Comparison of ENCODE assay signal across 8 cellular contexts in the genomic region with DNA sequence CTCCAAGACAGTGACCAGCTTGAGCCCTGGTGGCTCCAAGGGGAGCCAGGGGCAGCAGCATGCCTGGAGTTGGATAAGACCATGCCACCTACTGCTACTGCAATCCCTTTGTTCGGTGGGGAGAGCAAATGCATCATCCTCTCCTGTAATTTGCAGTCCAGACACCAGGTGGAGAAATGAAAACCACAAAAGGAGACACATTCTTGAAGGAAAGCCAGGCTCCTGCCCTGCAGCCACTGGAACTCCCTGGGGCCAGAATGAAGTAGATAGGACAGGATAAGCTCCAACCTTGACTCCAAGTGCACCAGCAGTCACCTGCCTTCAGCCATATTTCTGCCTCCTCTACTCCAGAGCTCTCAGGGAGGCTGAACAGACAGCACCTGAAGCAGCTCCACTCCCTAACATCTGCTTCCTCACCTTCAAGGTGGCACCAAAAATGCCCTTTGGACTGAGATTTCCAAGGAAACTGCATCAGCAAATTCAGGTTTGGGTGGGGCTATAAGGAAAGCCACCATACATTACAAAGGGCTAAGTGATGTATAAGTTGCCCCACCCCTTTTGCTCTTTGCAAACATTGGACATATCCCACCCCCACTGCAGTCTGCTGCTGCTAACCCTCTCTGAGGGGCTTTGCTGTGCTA.
DNase-seq lines count a peak whose midpoint lies in the region; ATAC-seq lines count a peak whose summit lies in the region.

No MANE protein-coding gene starts in this region.

- H3K4me1 ChIP-seq in HAP-1, result peaks cover 3% of the 10 kb centered on the region; the same call in 1 of the 2 replicates

- H3K27me3 Mint-ChIP-seq in immature natural killer cell (ENCODE audit: low read depth in 3 of 3), result peaks cover 0 to 3% (median 2%) of the 10 kb centered on the region in 3 donors

- H3K27me3 ChIP-seq in HAP-1 (ENCODE audit: low read depth), result 0 out of 2 replicates have a peak, but pooled peaks cover 2% of the 10 kb centered on the region

- H3K36me3 Mint-ChIP-seq in immature natural killer cell, result no peaks in the 10 kb centered on the region

- no peaks in the 10 kb centered on the region for H3K9me3 Mint-ChIP-seq in immature natural killer cell

- in situ Hi-C loops in HAP-1 (cut with MboI; ENCODE audit: low sequenced_read_pairs), result no loop called here

- H3K27ac Mint-ChIP-seq in immature natural killer cell, result peak overlapping the region in 2 of 6 donors; percentile 24 to 26

- peak; percentile 67 for DNase-seq in D341Med (ENCODE audit: low spot score)
- peak; percentile 63 to 75 for DNase-seq in HAP-1 (ENCODE audit: low spot score in 2 of 2)
- peak; percentile 29 for DNase-seq in RPMI7951 (ENCODE audit: low read depth)
- peak; percentile 4 for DNase-seq in activated naive CD8-positive, alpha-beta T cell treated with anti-CD3 and anti-CD28 coated beads, Interleukin-2, amount 50 U/mL, for 16 hours (ENCODE audit: low read depth, low spot score)
- peak; percentile 47 to 60 (median 55) for DNase-seq in immature natural killer cell
- peak in 2 of 3 experiments; percentile 2 to 22 for DNase-seq in stimulated activated CD4-positive, alpha-beta T cell treated with anti-CD3 and anti-CD28 coated beads, TNF-alpha, amount 100 ng/mL, for 4 hours (ENCODE audit: low read depth in 3 of 3)
- DNase-seq in putamen (ENCODE audit: low spot score), result no peak

- no peak for ATAC-seq in HG03439 (IDR thresholded peaks at IDR 0.05; ENCODE audit: unreplicated experiment)

- peaks cover 33 to 42% of the 10 kb centered on the region in 2 donors for H3K4me1 Mint-ChIP-seq in immature natural killer cell

- H3K4me3 ChIP-seq in HAP-1, result no peak overlapping the region

- peak overlapping the region in 1 of 5 donors; percentile 7 for H3K4me3 Mint-ChIP-seq in immature natural killer cell

- H3K9me3 ChIP-seq in HAP-1, result no peaks in the 10 kb centered on the region

- H3K36me3 ChIP-seq in HAP-1 (replicated peaks), result no peaks in the 10 kb centered on the region
